In genomic region chr10:80805343-80806020, GRCh38 we compare ENCODE assay signal across 23 cellular contexts.
DNase-seq lines count a peak whose midpoint lies in the region; FAIRE-seq and TF ChIP-seq lines count a peak whose summit lies in the region.
"Had no signal": no experiment of that assay in that cellular context is flagged by ENCODE, and none has a peak within 500 bp of the region (broad histone marks: within the 10 kb centered on the region; RNA-seq: fewer than 3 reads in every experiment).

No MANE protein-coding gene starts in this region.

- no peaks in the 10 kb centered on the region for H3K27me3 Mint-ChIP-seq in nephron progenitor cell (ENCODE audit: low read depth, poor library complexity)
- H3K27me3 Mint-ChIP-seq: IgD-negative memory B cell had no signal

- H3K79me2 ChIP-seq in H1 (ENCODE audit: control insufficient read depth in 1 of 2, insufficient read depth in 2 of 2, low read length in 2 of 2) = no peaks in the 10 kb centered on the region

- H3K36me3 ChIP-seq in H1 (ENCODE audit: control insufficient read depth in 2 of 4, insufficient read depth in 4 of 4, low read length in 3 of 4) = no peaks in the 10 kb centered on the region
- H3K36me3 ChIP-seq: BE2C had no signal

- H4K8ac ChIP-seq in H1 (ENCODE audit: extremely low read depth, insufficient read depth, low read length) = no peak overlapping the region

- H3K4me3 ChIP-seq in H1 (ENCODE audit: extremely low read depth in 1 of 4, insufficient read depth in 2 of 4, low read depth in 3 of 4, low read length in 4 of 4) = no peak overlapping the region
- H3K4me3 ChIP-seq: GM12878 had no signal

- H2BK12ac ChIP-seq in H1 (ENCODE audit: low read depth, low read length) = no peak overlapping the region; the same call in 1 of the 2 replicates

- peak overlapping the region; percentile 72; the same call in 1 of the 2 replicates for H2BK5ac ChIP-seq in H1 (ENCODE audit: low read depth, low read length)

- POLR2A ChIA-PET in H1 (lab: Charles Lee; ENCODE audit: partially characterized antibody) = no interaction called here

- no peak overlapping the region for H3K4ac ChIP-seq in H1 (replicated peaks; ENCODE audit: insufficient read length, low read depth, low read length)

- peak overlapping the region; percentile 93 for H3K27ac Mint-ChIP-seq in nephron progenitor cell
- H3K27ac Mint-ChIP-seq: CD4-positive, CD25-positive, alpha-beta regulatory T cell; CD8-positive, alpha-beta memory T cell; HFFc6; IgD-negative memory B cell had no signal

- peaks cover 6% of the 10 kb centered on the region for H3K36me3 Mint-ChIP-seq in nephron progenitor cell (ENCODE audit: low read depth)
- H3K36me3 Mint-ChIP-seq: CD4-positive, CD25-positive, alpha-beta regulatory T cell had no signal

- H2AK5ac ChIP-seq in H1 (ENCODE audit: low read depth, low read length) = no peak overlapping the region

- no peaks in the 10 kb centered on the region for H4K20me1 ChIP-seq in H1 (replicated peaks in 1 of 2; ENCODE audit: control insufficient read depth in 1 of 2, insufficient read depth in 2 of 2, low read length in 2 of 2)

- TF ChIP-seq CTCF in H1 (IDR thresholded peaks at IDR 0.05; ENCODE audit: control extremely low read depth in 1 of 3, insufficient read depth in 1 of 3, low read depth in 1 of 3, low read length in 3 of 3) = no peak
- TF ChIP-seq CTCF in nephron progenitor cell (IDR thresholded peaks at IDR 0.05) = no peak

- no peak overlapping the region for H2BK15ac ChIP-seq in H1 (ENCODE audit: low read length)

- H4K5ac ChIP-seq in H1 (ENCODE audit: insufficient read length, low read depth, low read length) = no peak overlapping the region

- CTCF ChIA-PET in H1 (lab: Charles Lee; ENCODE audit: partially characterized antibody) = interaction anchor here (0.9 kb wide), 1 partner anchor 9 kb away, joined by 3 read pairs; no protein-coding TSS in a partner anchor

- no peak overlapping the region for H3K4me2 ChIP-seq in H1 (ENCODE audit: insufficient read depth in 1 of 2, low read depth in 2 of 2, low read length in 2 of 2)

- peaks cover 0 to 3% (median 0%) of the 10 kb centered on the region in 4 experiments; a peak in 1 of 7 replicates for H3K4me1 ChIP-seq in H1 (replicated peaks in 1 of 4; ENCODE audit: control insufficient read depth in 3 of 4, insufficient read depth in 4 of 4, low read length in 3 of 4)
- H3K4me1 ChIP-seq: BE2C, Caco-2 had no signal

- no peak overlapping the region for H3K14ac ChIP-seq in H1 (ENCODE audit: insufficient read length)

- 63% methylated on average over 2 of the region's 2 CpGs; no CpG with 5 or more reads in 1 of the 2 experiments for WGBS in H1 (ENCODE audit: extremely low coverage in 1 of 2, insufficient coverage in 1 of 2, insufficient read length in 1 of 2, insufficient replicate concordance in 2 of 2, low coverage in 1 of 2, low lambda C conversion rate in 2 of 2, missing lambda C conversion rate in 1 of 2), 2 experiments

- no peak overlapping the region for H3K4me3 Mint-ChIP-seq in nephron progenitor cell
- H3K4me3 Mint-ChIP-seq: CD4-positive, CD25-positive, alpha-beta regulatory T cell; CD8-positive, alpha-beta memory T cell; HFFc6; IgD-negative memory B cell had no signal

- H3K56ac ChIP-seq in H1 (replicated peaks; ENCODE audit: insufficient read length, low read depth, low read length) = no peak overlapping the region

- TF ChIP-seq POLR2A in H1 (IDR thresholded peaks at IDR 0.05; ENCODE audit: control extremely low read depth in 1 of 2, low read depth in 2 of 2, low read length in 2 of 2) = no peak

- H3K23me2 ChIP-seq in H1 (ENCODE audit: low read depth, low read length) = no peaks in the 10 kb centered on the region

- peaks cover 22% of the 10 kb centered on the region for H3K9me3 Mint-ChIP-seq in nephron progenitor cell

- no peak overlapping the region; a peak in 2 of 7 replicates for H3K9ac ChIP-seq in H1 (replicated peaks in 1 of 4; ENCODE audit: extremely low read depth in 1 of 4, low read depth in 3 of 4, low read length in 3 of 4)

- no peak overlapping the region for H2BK20ac ChIP-seq in H1 (ENCODE audit: low read length)

- peaks cover 14% of the 10 kb centered on the region for H3K4me1 Mint-ChIP-seq in nephron progenitor cell
- H3K4me1 Mint-ChIP-seq: CD4-positive, CD25-positive, alpha-beta regulatory T cell; CD8-positive, alpha-beta memory T cell; IgD-negative memory B cell had no signal

- no peaks in the 10 kb centered on the region for H3K79me1 ChIP-seq in H1 (ENCODE audit: low read depth, low read length)

- peak overlapping the region; percentile 91 for H2BK120ac ChIP-seq in H1 (replicated peaks; ENCODE audit: low read depth, low read length)

- peak overlapping the region; percentile 43 for H3K27ac ChIP-seq in H1 (ENCODE audit: low read depth, low read length)

- no peaks in the 10 kb centered on the region for H3K27me3 ChIP-seq in H1 (replicated peaks in 1 of 4; ENCODE audit: control insufficient read depth in 3 of 4, extremely low read depth in 1 of 4, insufficient read depth in 3 of 4, low read length in 3 of 4)
- H3K27me3 ChIP-seq: BE2C had no signal

- no peak overlapping the region for H2AFZ ChIP-seq in H1 (ENCODE audit: low read length)

- peak; percentile 73 for FAIRE-seq in H1 (lab: Jason Lieb, UNC)
- FAIRE-seq: A204.1, D721Med, GM12878, H54, HepG2 had no signal

- TF ChIP-seq RAD21 in H1 (IDR thresholded peaks at IDR 0.05 in 1 of 2, conservative IDR thresholded peaks at IDR 0.05 in 1 of 2; ENCODE audit: low read depth in 2 of 2, low read length in 2 of 2) = no peak

- peak in 1 of 2 experiments; percentile 24; a peak in 1 of 3 replicates for TF ChIP-seq EP300 in H1 (IDR thresholded peaks at IDR 0.05; ENCODE audit: borderline replicate concordance in 1 of 2, low read depth in 2 of 2, low read length in 2 of 2)

- no peak overlapping the region for H4K91ac ChIP-seq in H1 (replicated peaks; ENCODE audit: insufficient read length, low read length)

- H3K18ac ChIP-seq in H1 (ENCODE audit: extremely low read depth, low read length) = no peak overlapping the region

- no peak overlapping the region for H3K23ac ChIP-seq in H1 (ENCODE audit: insufficient read length)

- H3K9me3 ChIP-seq in H1 (ENCODE audit: insufficient read depth in 2 of 2, low read depth in 1 of 2, low read length in 1 of 2) = peaks cover 3 to 5% of the 10 kb centered on the region in 2 experiments; a peak in 2 of 4 replicates
- H3K9me3 ChIP-seq: BE2C, Caco-2 had no signal

- DNase-seq in OCI-M1 (lab: John Stamatoyannopoulos, UW) = peak; percentile 25
- no peak for DNase-seq in H1 (ENCODE audit: low read depth in 1 of 2, low spot score in 2 of 2)
- DNase-seq in nephron progenitor cell = no peak
- DNase-seq in SIG-M5 (lab: John Stamatoyannopoulos, UW) = no peak
- no peak for DNase-seq in COLO668 (lab: John Stamatoyannopoulos, UW; ENCODE audit: unreplicated experiment)
- no peak for DNase-seq in SHP77 treated with DMSO at 0.1 percent for 48 hours (lab: John Stamatoyannopoulos, UW)
- DNase-seq: ACHN; BE2C; C1 segment of cervical spinal cord; Caco-2; CD4-positive, CD25-positive, alpha-beta regulatory T cell; CD8-positive, alpha-beta memory T cell; DMS153; DND-41; EL; HFFc6; KG1 had no signal

TF ChIP-seq in H1, 55 proteins besides CTCF, POLR2A, EP300 and RAD21:
- TF ChIP-seq BACH1 (IDR thresholded peaks at IDR 0.05; ENCODE audit: low read length) (no peak), SRF (IDR thresholded peaks at IDR 0.05; ENCODE audit: low read depth, low read length) (peak; percentile 99), TEAD4 (IDR thresholded peaks at IDR 0.05; ENCODE audit: low read depth, low read length) (peak; percentile 57), ASH2L (IDR thresholded peaks at IDR 0.05; ENCODE audit: low read length) (peak; percentile 39), SP1 (IDR thresholded peaks at IDR 0.05; ENCODE audit: low read depth, low read length) (0 out of 2 replicates have a peak, but pooled peaks have one; percentile 42), PHF8 (conservative IDR thresholded peaks at IDR 0.05; ENCODE audit: low read depth, low read length) (no peak)
